Comparison of ENCODE assay signal across 8 cellular contexts in the genomic region with DNA sequence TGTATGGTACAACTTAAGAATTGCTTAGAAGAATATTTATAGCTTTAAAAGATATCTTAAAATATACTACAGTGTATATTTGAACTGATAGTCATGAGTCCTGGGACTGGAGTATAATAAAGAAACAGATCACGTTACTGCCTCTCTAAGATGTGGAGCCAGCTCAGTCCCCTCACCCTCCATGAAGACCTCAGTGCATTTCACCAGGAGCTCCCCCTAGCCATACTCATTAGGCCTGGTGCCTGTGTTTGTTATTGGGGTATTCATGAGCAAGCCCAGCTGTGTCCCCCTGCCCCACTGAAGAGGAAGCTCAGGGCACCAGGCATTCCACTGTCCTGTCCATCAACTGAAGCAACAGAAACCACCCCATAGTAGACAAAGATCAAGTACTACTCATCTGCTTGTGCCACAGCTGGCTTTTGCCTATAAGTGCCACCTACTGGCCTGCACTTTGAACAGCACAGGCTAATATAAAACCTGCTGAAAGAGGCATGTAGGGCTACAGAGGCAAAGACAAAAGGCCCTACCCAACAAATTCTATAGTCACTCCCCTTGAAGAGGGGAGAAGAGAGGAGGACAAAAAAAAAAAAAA.
DNase-seq lines count a peak whose midpoint lies in the region; ATAC-seq and TF ChIP-seq lines count a peak whose summit lies in the region.

No MANE protein-coding gene starts in this region.

- no peaks in the 10 kb centered on the region for H3K27me3 Mint-ChIP-seq in glutamatergic neuron (ENCODE audit: unreplicated experiment)

- H3K27ac Mint-ChIP-seq in glutamatergic neuron (ENCODE audit: unreplicated experiment), result peak overlapping the region; percentile 71

- peak; percentile 79 for ATAC-seq in HG03045 (IDR thresholded peaks at IDR 0.05; ENCODE audit: unreplicated experiment)
- ATAC-seq in RWPE2 (ENCODE audit: low read depth), result peak; percentile 92

- no peaks in the 10 kb centered on the region for H3K4me1 ChIP-seq in RWPE2 (ENCODE audit: insufficient read depth, poor library complexity, severe bottlenecking)

- no peaks in the 10 kb centered on the region for H3K36me3 Mint-ChIP-seq in glutamatergic neuron (ENCODE audit: unreplicated experiment)

- DNase-seq in NCI-H510A treated with DMSO at 0.1 percent for 48 hours (lab: John Stamatoyannopoulos, UW) (peak; percentile 8), NCI-H510A (lab: John Stamatoyannopoulos, UW) (no peak), RWPE2 (ENCODE audit: low spot score) (no peak), glutamatergic neuron (peak; percentile 18), NCI-H1436 (lab: John Stamatoyannopoulos, UW) (no peak)
- DNase-seq in activated CD4-positive, CD25-positive, alpha-beta regulatory T cell treated with anti-CD3 and anti-CD28 coated beads, Interleukin-2, amount 50 U/mL, for 72 hours, result no peak
- DNase-seq in central memory CD4-positive, alpha-beta T cell, result no peak

- no peaks in the 10 kb centered on the region for H3K9me3 Mint-ChIP-seq in glutamatergic neuron (ENCODE audit: unreplicated experiment)

- TF ChIP-seq CTCF in RWPE2 (IDR thresholded peaks at IDR 0.05; ENCODE audit: poor library complexity, severe bottlenecking), result peak; percentile 86
- TF ChIP-seq CTCF in glutamatergic neuron (IDR thresholded peaks at IDR 0.05; ENCODE audit: partially characterized antibody, unreplicated experiment), result peak; percentile 56

- peaks cover 10% of the 10 kb centered on the region for H3K27me3 ChIP-seq in RWPE2 (ENCODE audit: insufficient read depth, poor library complexity, severe bottlenecking)

- H3K4me1 Mint-ChIP-seq in glutamatergic neuron (ENCODE audit: low read depth, unreplicated experiment), result peaks cover 12% of the 10 kb centered on the region

- H3K36me3 ChIP-seq in RWPE2 (ENCODE audit: low read depth), result no peaks in the 10 kb centered on the region

- no peak overlapping the region for H3K4me3 ChIP-seq in RWPE2 (ENCODE audit: severe bottlenecking)

- no peak overlapping the region for H3K27ac ChIP-seq in RWPE2 (ENCODE audit: poor library complexity, severe bottlenecking)

- no peaks in the 10 kb centered on the region for H3K9me3 ChIP-seq in RWPE2 (ENCODE audit: severe bottlenecking)

- no peak overlapping the region for H3K4me3 Mint-ChIP-seq in glutamatergic neuron (ENCODE audit: unreplicated experiment)

Comparison
In these comparisons a context has a peak if more than half of its experiments do, and no peak if none do; other contexts are left out.
1. DNase-seq: peak in NCI-H510A treated with DMSO at 0.1 percent for 48 hours (single experiment) and glutamatergic neuron (single experiment); none in NCI-H510A (single experiment), RWPE2 (single experiment), activated CD4-positive, CD25-positive, alpha-beta regulatory T cell treated with anti-CD3 and anti-CD28 coated beads, Interleukin-2, amount 50 U/mL, for 72 hours (single experiment), central memory CD4-positive, alpha-beta T cell (single experiment) and NCI-H1436 (single experiment).